In genomic region chr1:16352842-16353535, GRCh38 we compare ENCODE assay signal across 8 cellular contexts.
DNase-seq lines count a peak whose midpoint lies in the region; ATAC-seq and TF ChIP-seq lines count a peak whose summit lies in the region.

No MANE protein-coding gene starts in this region.

- no peak for TF ChIP-seq CTCF in fibroblast of pulmonary artery (IDR thresholded peaks at IDR 0.05; ENCODE audit: low read length, missing control alignments)

- DNase-seq in SK-N-MC (ENCODE audit: low read depth, low spot score): no peak
- DNase-seq in fibroblast of pulmonary artery (ENCODE audit: low read depth): no peak
- DNase-seq in retina: peak; percentile 10
- DNase-seq in HPDE6-E6E7 (ENCODE audit: extremely low spot score): no peak
- no peak for DNase-seq in GOT3 (lab: John Stamatoyannopoulos, UW)

- peak overlapping the region; percentile 94 for H3K9ac ChIP-seq in SK-N-MC (ENCODE audit: insufficient read length)

- ATAC-seq in GM21526 (IDR thresholded peaks at IDR 0.05; ENCODE audit: low FRiP score, unreplicated experiment) (peak; percentile 3), HG02870 (IDR thresholded peaks at IDR 0.05; ENCODE audit: unreplicated experiment) (no peak), GM18519 (IDR thresholded peaks at IDR 0.05; ENCODE audit: low FRiP score, unreplicated experiment) (no peak)

- H3K36me3 ChIP-seq in SK-N-MC (ENCODE audit: insufficient read depth, low read length): no peaks in the 10 kb centered on the region

- H3K9me3 ChIP-seq in SK-N-MC (ENCODE audit: low read depth, low read length): no peaks in the 10 kb centered on the region

- H3K4me3 ChIP-seq in SK-N-MC: peak overlapping the region; percentile 90
- peak overlapping the region; percentile 90 for H3K4me3 ChIP-seq in fibroblast of pulmonary artery (replicated peaks; ENCODE audit: low read depth, low read length)

- H3K27ac ChIP-seq in SK-N-MC: peak overlapping the region; percentile 91
